ENCODE assay signal across 8 cellular contexts in the genomic region with DNA sequence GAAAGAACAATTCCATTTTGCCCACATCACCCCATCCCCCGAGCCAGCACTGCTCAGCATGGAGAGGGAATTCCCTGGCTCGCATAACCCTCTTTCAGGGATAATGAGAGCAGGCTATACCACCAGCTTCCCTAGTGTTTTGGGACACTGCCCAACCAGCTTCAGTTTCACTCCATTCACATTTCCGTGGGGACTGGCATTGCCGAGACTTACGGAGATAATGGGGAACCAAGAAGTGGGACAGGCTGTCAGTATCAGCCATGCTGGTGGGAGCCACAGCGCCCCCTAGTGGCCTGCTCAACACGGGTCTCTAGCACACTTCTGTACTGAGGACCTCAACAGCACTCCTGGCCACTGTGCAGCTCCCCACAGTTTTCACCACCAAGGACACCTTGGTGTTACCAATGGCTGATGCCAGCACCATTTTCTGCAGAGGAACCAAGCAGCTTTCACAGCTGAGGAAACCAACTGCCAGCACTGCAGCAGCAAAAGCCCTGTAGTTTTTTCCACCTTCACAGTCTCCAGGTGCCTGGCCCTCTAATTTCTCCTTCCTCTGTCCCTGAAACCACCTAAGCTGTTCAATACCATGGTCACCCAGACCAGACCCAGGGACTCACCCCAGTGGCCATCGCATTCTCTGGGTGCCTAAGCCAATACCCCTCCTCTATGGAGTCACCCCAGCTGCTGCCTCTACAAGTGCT. TPM values are rescaled to one million over a fixed set of nuclear protein-coding genes. Genes with fewer than 3 reads are reported as not detected.
DNase-seq lines count a peak whose midpoint lies in the region; TF ChIP-seq lines count a peak whose summit lies in the region.

No MANE protein-coding gene starts in this region.

- no peak overlapping the region for H3K4me3 Mint-ChIP-seq in neural crest cell

- H3K27ac ChIP-seq in HL-60 (replicated peaks), result no peak overlapping the region
- no peak overlapping the region for H3K27ac ChIP-seq in PC-9

- H3K27me3 Mint-ChIP-seq in neural crest cell (ENCODE audit: low read depth), result no peaks in the 10 kb centered on the region

- H3K4me1 ChIP-seq in PC-9 (replicated peaks; ENCODE audit: insufficient read depth), result no peaks in the 10 kb centered on the region

- H3K4me2 ChIP-seq in PC-9, result no peak overlapping the region

- intact Hi-C loops in PC-9 (cut with micrococcal nuclease; ENCODE audit: unreplicated experiment), result no loop called here

- DNase-seq in ELF-1 (ENCODE audit: low read depth, low spot score), result peak; percentile 79
- DNase-seq in HL-60 (ENCODE audit: low read depth in 1 of 2, low spot score in 1 of 2), result peak; percentile 47 to 81
- DNase-seq in PC-9, result peak in 1 of 2 experiments; percentile 61
- DNase-seq in activated T-cell treated with anti-CD3 and anti-CD28 coated beads, Interleukin-2, amount 50 U/mL, for 48 hours, result peak; percentile 86 to 89
- peak; percentile 48 for DNase-seq in fibroblast of peridontal ligament (ENCODE audit: extremely low read depth)
- peak; percentile 79 for DNase-seq in neural crest cell (ENCODE audit: low read depth, low spot score)
- DNase-seq in stimulated activated naive CD4-positive, alpha-beta T cell (lab: John Stamatoyannopoulos, UW), result peak in 5 of 6 experiments; percentile 52 to 69 (median 65)
- DNase-seq in COR-L47 (lab: John Stamatoyannopoulos, UW), result no peak

- no peaks in the 10 kb centered on the region for H3K4me1 Mint-ChIP-seq in neural crest cell

- H3K9me3 Mint-ChIP-seq in neural crest cell, result no peaks in the 10 kb centered on the region

- H3K36me3 Mint-ChIP-seq in neural crest cell (ENCODE audit: low read depth), result peaks cover 15% of the 10 kb centered on the region

- no peak overlapping the region for H3K27ac Mint-ChIP-seq in neural crest cell (ENCODE audit: unreplicated experiment)

- POLR2A ChIA-PET in PC-9 (lab: Charles Lee; ENCODE audit: unreplicated experiment), result no interaction called here

- H3K79me2 ChIP-seq in PC-9 (ENCODE audit: low read depth), result no peaks in the 10 kb centered on the region

- TF ChIP-seq CTCF in HL-60 (IDR thresholded peaks at IDR 0.05; ENCODE audit: insufficient read depth, low read length) (peak; percentile 92), PC-9 (conservative IDR thresholded peaks at IDR 0.05) (peak; percentile 94), neural crest cell (conservative IDR thresholded peaks at IDR 0.05) (peak; percentile 85)

- CTCF ChIA-PET in PC-9 (lab: Charles Lee), result interaction anchor here (0.5 to 0.7 kb wide), 4 partner anchors 39 to 308 kb away, joined by 3 to 6 read pairs (median 4); partner anchors contain the start of genes GYS1, RUVBL2 and TEAD2

- no peaks in the 10 kb centered on the region for H4K20me1 ChIP-seq in PC-9 (ENCODE audit: insufficient read depth)

- H3K36me3 ChIP-seq in PC-9 (ENCODE audit: low read depth), result no peaks in the 10 kb centered on the region

- no TSS peak for BruUV-seq in PC-9 (replicated peaks; lab: Mats Ljungman, UMichigan)

- H3K4me3 ChIP-seq in HL-60 (replicated peaks; ENCODE audit: insufficient read depth, low read length) (no peak overlapping the region), PC-9 (no peak overlapping the region)

- H2AFZ ChIP-seq in PC-9, result no peak overlapping the region

- no peaks in the 10 kb centered on the region for H3F3A ChIP-seq in PC-9 (ENCODE audit: insufficient read depth, low read depth)

- peaks cover 7% of the 10 kb centered on the region; the same call in 1 of the 2 replicates for H3K9me3 ChIP-seq in PC-9 (ENCODE audit: insufficient read depth, low read depth)

- H3K27me3 ChIP-seq in HL-60 (ENCODE audit: insufficient read depth, poor library complexity, severe bottlenecking) (peaks cover 3% of the 10 kb centered on the region), PC-9 (ENCODE audit: insufficient read depth, low read depth) (peaks cover 73% of the 10 kb centered on the region)

- H3K9me2 ChIP-seq in PC-9 (ENCODE audit: insufficient read depth), result no peaks in the 10 kb centered on the region

RNA-seq across cellular contexts. Expression of gene SLC6A16, which starts 23.7 kb away (rescaled TPM):
- total RNA-seq in PC-9 (2021) (0.48 and 0.61 TPM in 2 replicates), neural crest cell (7.4 and 9.4 TPM in 2 replicates)

RNA-seq across cellular contexts. Expression of gene CD37, which starts 33.9 kb away (rescaled TPM):
- total RNA-seq in PC-9 (2021), result not detected in 2 replicates
- total RNA-seq in neural crest cell, result not detected in 2 replicates
